1 cellular context compared by ENCODE assay signal in genomic region chr1:21650400-21650799, GRCh38.
TF ChIP-seq lines count a peak whose summit lies in the region.

No MANE protein-coding gene starts in this region.

TF ChIP-seq in A549, 52 proteins besides CTCF, POLR2A, EP300 and RAD21 (continued from another document):
- no peak for TF ChIP-seq ZSCAN20 (CRISPR knock-in tag; IDR thresholded peaks at IDR 0.05)
- no peak for TF ChIP-seq NFE2L2 (conservative IDR thresholded peaks at IDR 0.05; ENCODE audit: low read length)
- TF ChIP-seq MYC (IDR thresholded peaks at IDR 0.05; ENCODE audit: borderline replicate concordance, low read length) = no peak
- no peak for TF ChIP-seq HOXB13 (CRISPR knock-in tag; IDR thresholded peaks at IDR 0.05; ENCODE audit: low read depth)
- TF ChIP-seq BHLHE40 (IDR thresholded peaks at IDR 0.05; ENCODE audit: low read depth, low read length) = no peak
- no peak for TF ChIP-seq ATOH8 (CRISPR knock-in tag; IDR thresholded peaks at IDR 0.05; ENCODE audit: low read depth)
- no peak for TF ChIP-seq USF2 (IDR thresholded peaks at IDR 0.05)
- no peak for TF ChIP-seq CHD4 (IDR thresholded peaks at IDR 0.05; ENCODE audit: borderline replicate concordance)
- no peak for TF ChIP-seq CBX8 (IDR thresholded peaks at IDR 0.05)
- TF ChIP-seq NPAS2 (CRISPR knock-in tag; IDR thresholded peaks at IDR 0.05; ENCODE audit: borderline replicate concordance) = no peak
- TF ChIP-seq HOXB5 (CRISPR knock-in tag; IDR thresholded peaks at IDR 0.05) = no peak
- TF ChIP-seq POLR2AphosphoS2 (conservative IDR thresholded peaks at IDR 0.05; ENCODE audit: low read length) = no peak
